19 cellular contexts compared by ENCODE assay signal in genomic region chr1:39149509-39149908, GRCh38.
"Had no signal": no experiment of that assay in that cellular context is flagged by ENCODE, and none has a peak within 500 bp of the region (broad histone marks: within the 10 kb centered on the region; RNA-seq: fewer than 3 reads in every experiment).

No MANE protein-coding gene starts in this region.

- H3K36me3 ChIP-seq: transverse colon, uterus had no signal

- H3K4me3 ChIP-seq: lung, skin epidermis, transverse colon, uterus had no signal

- H3K27ac Mint-ChIP-seq: activated B cell treated with CpG ODN at 0.5 μM for 24 hours; activated CD4-positive, alpha-beta memory T cell treated with anti-CD3 and anti-CD28 coated beads for 36 hours; natural killer cell treated with Interleukin-12 subunit alpha and Interleukin-12 subunit beta and Interleukin-15 and Interleukin-18, amount 100 ng/mL, for 72 hours had no signal

- ATAC-seq: left colon; natural killer cell treated with Interleukin-12 subunit alpha and Interleukin-12 subunit beta and Interleukin-15 and Interleukin-18, amount 100 ng/mL, for 72 hours; stimulated activated naive CD8-positive, alpha-beta T cell treated with anti-CD3 and anti-CD28 coated beads, Interleukin-15, Interleukin-2, amounts not matched to agents 100 U/mL and 50 U/mL, for 24 hours had no signal

- H3K27me3 ChIP-seq: transverse colon, uterus had no signal

- H3K27ac ChIP-seq: epithelial cell of prostate, skin epidermis, transverse colon, uterus had no signal

- DNase-seq: activated B cell treated with CpG ODN at 0.5 μM for 24 hours; activated CD4-positive, alpha-beta memory T cell treated with anti-CD3 and anti-CD28 coated beads for 36 hours; activated CD4-positive, alpha-beta T cell treated with anti-CD3 and anti-CD28 coated beads for 4 hours; activated naive CD4-positive, alpha-beta T cell; caudate nucleus; foreskin fibroblast; hippocampal formation; left colon; occipital lobe; posterior cingulate gyrus; stimulated activated naive CD8-positive, alpha-beta T cell treated with anti-CD3 and anti-CD28 coated beads, Interleukin-15, Interleukin-2, amounts not matched to agents 100 U/mL and 50 U/mL, for 24 hours; substantia nigra; transverse colon; uterus had no signal

- H3K27me3 Mint-ChIP-seq: activated CD4-positive, alpha-beta memory T cell treated with anti-CD3 and anti-CD28 coated beads for 36 hours; brain had no signal

- H3K36me3 Mint-ChIP-seq: activated CD4-positive, alpha-beta memory T cell treated with anti-CD3 and anti-CD28 coated beads for 36 hours; natural killer cell treated with Interleukin-12 subunit alpha and Interleukin-12 subunit beta and Interleukin-15 and Interleukin-18, amount 100 ng/mL, for 72 hours had no signal

- H3K9me3 ChIP-seq: transverse colon, uterus had no signal

- H3K4me3 Mint-ChIP-seq: activated B cell treated with CpG ODN at 0.5 μM for 24 hours; activated CD4-positive, alpha-beta memory T cell treated with anti-CD3 and anti-CD28 coated beads for 36 hours; brain; natural killer cell treated with Interleukin-12 subunit alpha and Interleukin-12 subunit beta and Interleukin-15 and Interleukin-18, amount 100 ng/mL, for 72 hours had no signal

- H3K4me1 ChIP-seq: uterus had no signal

- H3K9me3 Mint-ChIP-seq: activated B cell treated with CpG ODN at 0.5 μM for 24 hours; activated CD4-positive, alpha-beta memory T cell treated with anti-CD3 and anti-CD28 coated beads for 36 hours; brain; natural killer cell treated with Interleukin-12 subunit alpha and Interleukin-12 subunit beta and Interleukin-15 and Interleukin-18, amount 100 ng/mL, for 72 hours had no signal

- H3K4me1 Mint-ChIP-seq: activated B cell treated with CpG ODN at 0.5 μM for 24 hours had no signal
